Comparison of ENCODE assay signal across 16 cellular contexts in the genomic region with DNA sequence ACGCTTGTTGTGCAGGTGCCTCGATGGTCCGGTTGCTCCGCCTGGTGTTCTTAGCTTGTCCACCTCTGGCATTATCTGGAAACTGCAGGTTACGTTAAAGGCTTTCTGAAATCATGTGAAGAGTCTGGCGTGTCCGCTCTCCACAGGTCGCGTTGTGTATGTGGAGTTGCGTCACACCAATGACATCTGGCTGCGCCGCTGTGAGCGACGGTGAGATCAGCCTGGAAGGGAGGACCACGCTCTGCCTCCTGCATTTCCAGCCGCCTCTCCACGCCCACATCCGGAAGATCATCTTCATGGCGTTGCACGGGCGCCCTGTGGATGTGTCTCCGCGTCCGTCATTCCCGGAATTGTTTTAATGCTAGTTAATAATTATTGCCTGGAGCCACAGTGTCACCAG. TPM values are rescaled to one million over a fixed set of nuclear protein-coding genes. Genes with fewer than 3 reads are reported as not detected.
"Had no signal": no experiment of that assay in that cellular context is flagged by ENCODE, and none has a peak within 500 bp of the region (broad histone marks: within the 10 kb centered on the region; RNA-seq: fewer than 3 reads in every experiment).

No MANE protein-coding gene starts in this region.

- ATAC-seq: activated CD4-positive, CD25-positive, alpha-beta regulatory T cell treated with anti-CD3 and anti-CD28 coated beads, Interleukin-2, amount 50 U/mL, for 24 hours; naive thymus-derived CD8-positive, alpha-beta T cell had no signal

- H3K9me3 ChIP-seq: transverse colon had no signal

- DNase-seq: activated naive CD4-positive, alpha-beta T cell treated with Interleukin-2 at 50 U/mL for 16 hours; anterior cingulate cortex; brain microvascular endothelial cell; effector CD8-positive, alpha-beta T cell; foreskin melanocyte; mesenchymal stem cell; naive thymus-derived CD8-positive, alpha-beta T cell; retina; stimulated activated CD4-positive, alpha-beta T cell treated with anti-CD3 and anti-CD28 coated beads, Interleukin-4, amount 100 ng/mL, for 24 hours; stimulated activated naive CD4-positive, alpha-beta T cell; transverse colon had no signal

- H3K4me1 ChIP-seq: parathyroid adenoma, transverse colon had no signal

- H3K36me3 ChIP-seq: brain microvascular endothelial cell, transverse colon had no signal

- H3K9ac ChIP-seq: parathyroid adenoma had no signal

- H3K4me3 ChIP-seq: skin epidermis, transverse colon had no signal

- H3K27ac ChIP-seq: brain microvascular endothelial cell, parathyroid adenoma, skin epidermis, transverse colon had no signal

RNA-seq across cellular contexts. Expression of gene GALNT9, which starts 50.6 kb away (rescaled TPM):
- total RNA-seq: activated CD8-positive, alpha-beta memory T cell treated with anti-CD3 and anti-CD28 coated beads for 36 hours; naive thymus-derived CD8-positive, alpha-beta T cell; subcutaneous adipose tissue had no signal
- polyA plus RNA-seq: naive thymus-derived CD8-positive, alpha-beta T cell had no signal
